26 cellular contexts compared by ENCODE assay signal in genomic region chr1:160905617-160905989, GRCh38. TPM values are rescaled to one million over a fixed set of nuclear protein-coding genes. Genes with fewer than 3 reads are reported as not detected.
A peak's percentile ranks its signal among the peaks of the same experiment; 100 is the strongest.
DNase-seq lines count a peak whose midpoint lies in the region; ATAC-seq, FAIRE-seq and TF ChIP-seq lines count a peak whose summit lies in the region.
"Had no signal": no experiment of that assay in that cellular context is flagged by ENCODE, and none has a peak within 500 bp of the region (broad histone marks: within the 10 kb centered on the region; RNA-seq: fewer than 3 reads in every experiment).

No MANE protein-coding gene starts in this region.

- H4K5ac ChIP-seq in H1 (ENCODE audit: insufficient read length, low read depth, low read length): no peak overlapping the region
- H4K5ac ChIP-seq in mesendoderm (ENCODE audit: low read length): no peak overlapping the region

- H2AFZ ChIP-seq in H1 (ENCODE audit: low read length): 0 out of 2 replicates have a peak overlapping the region, but pooled peaks have one; percentile 1

- H3K79me1 ChIP-seq in H1 (ENCODE audit: low read depth, low read length) (no peaks in the 10 kb centered on the region), mesendoderm (ENCODE audit: low read length) (no peaks in the 10 kb centered on the region)

- no peak overlapping the region for H2BK5ac ChIP-seq in H1 (ENCODE audit: low read depth, low read length)
- H2BK5ac ChIP-seq in mesendoderm (ENCODE audit: low read length): no peak overlapping the region

- H3K18ac ChIP-seq in H1 (ENCODE audit: extremely low read depth, low read length) (no peak overlapping the region), mesendoderm (ENCODE audit: low read length) (no peak overlapping the region)

- H3K4me3 ChIP-seq in right atrium auricular region (no peak overlapping the region), H1 (ENCODE audit: extremely low read depth in 1 of 4, insufficient read depth in 2 of 4, low read depth in 3 of 4, low read length in 4 of 4) (no peak overlapping the region), mesendoderm (ENCODE audit: low read length) (no peak overlapping the region)

- TF ChIP-seq POLR2A in H1 (IDR thresholded peaks at IDR 0.05; ENCODE audit: control extremely low read depth in 1 of 2, low read depth in 2 of 2, low read length in 2 of 2): no peak

- H3K9me3 ChIP-seq in right atrium auricular region (peaks cover 0 to 2% of the 10 kb centered on the region in 2 donors), H1 (ENCODE audit: insufficient read depth in 2 of 2, low read depth in 1 of 2, low read length in 1 of 2) (no peaks in the 10 kb centered on the region)

- intact Hi-C loops in left ventricle myocardium superior (cut with micrococcal nuclease): no loop called here
- intact Hi-C loops in activated naive CD4-positive, alpha-beta T cell treated with anti-CD3 and anti-CD28 coated beads for 36 hours (cut with micrococcal nuclease): no loop called here

- H3K36me3 ChIP-seq in right atrium auricular region (no peaks in the 10 kb centered on the region), H1 (ENCODE audit: control insufficient read depth in 2 of 4, insufficient read depth in 4 of 4, low read length in 3 of 4) (no peaks in the 10 kb centered on the region), mesendoderm (ENCODE audit: control insufficient read depth, insufficient read depth, low read length) (no peaks in the 10 kb centered on the region)

- H3K27me3 ChIP-seq in right atrium auricular region: no peaks in the 10 kb centered on the region
- no peaks in the 10 kb centered on the region for H3K27me3 ChIP-seq in H1 (replicated peaks in 1 of 4; ENCODE audit: control insufficient read depth in 3 of 4, extremely low read depth in 1 of 4, insufficient read depth in 3 of 4, low read length in 3 of 4)
- H3K27me3 ChIP-seq in mesendoderm (ENCODE audit: insufficient read depth, low read length, poor library complexity): no peaks in the 10 kb centered on the region

- TF ChIP-seq RAD21 in H1 (IDR thresholded peaks at IDR 0.05 in 1 of 2, conservative IDR thresholded peaks at IDR 0.05 in 1 of 2; ENCODE audit: low read depth in 2 of 2, low read length in 2 of 2): peak; percentile 16 to 25; a peak in 3 of 4 replicates

- H4K20me1 ChIP-seq in H1 (replicated peaks in 1 of 2; ENCODE audit: control insufficient read depth in 1 of 2, insufficient read depth in 2 of 2, low read length in 2 of 2): no peaks in the 10 kb centered on the region

- no peaks in the 10 kb centered on the region for H3K23me2 ChIP-seq in H1 (ENCODE audit: low read depth, low read length)

- no peak overlapping the region for H2BK120ac ChIP-seq in H1 (replicated peaks; ENCODE audit: low read depth, low read length)
- H2BK120ac ChIP-seq in mesendoderm (ENCODE audit: low read depth, low read length): no peak overlapping the region

- no peak overlapping the region for H3K27ac Mint-ChIP-seq in stimulated activated naive B cell treated with anti-CD40 and anti-IgM and Interleukin-4, amounts not matched to agents 10 μg/mL and 1 μg/mL and 100 μg/mL, for 72 hours
- no peak overlapping the region for H3K27ac Mint-ChIP-seq in activated naive CD4-positive, alpha-beta T cell treated with anti-CD3 and anti-CD28 coated beads for 36 hours
- H3K27ac Mint-ChIP-seq: CD8-positive, alpha-beta T cell had no signal

- H2BK12ac ChIP-seq in H1 (ENCODE audit: low read depth, low read length): no peak overlapping the region

- WGBS in H1 (ENCODE audit: extremely low coverage in 1 of 2, insufficient coverage in 1 of 2, insufficient read length in 1 of 2, insufficient replicate concordance in 2 of 2, low coverage in 1 of 2, low lambda C conversion rate in 2 of 2, missing lambda C conversion rate in 1 of 2), 2 experiments: 86% methylated on average over 4 of the region's 4 CpGs; no CpG with 5 or more reads in 1 of the 2 experiments
- no CpG with 5 or more reads among the region's 4 CpGs for WGBS in mesendoderm (ENCODE audit: extremely low coverage, insufficient coverage, low lambda C conversion rate)

- H3K79me2 ChIP-seq in H1 (ENCODE audit: control insufficient read depth in 1 of 2, insufficient read depth in 2 of 2, low read length in 2 of 2) (no peaks in the 10 kb centered on the region), mesendoderm (ENCODE audit: control insufficient read depth, insufficient read depth, low read length) (no peaks in the 10 kb centered on the region)

- no peak overlapping the region for H4K8ac ChIP-seq in H1 (ENCODE audit: extremely low read depth, insufficient read depth, low read length)
- no peak overlapping the region for H4K8ac ChIP-seq in mesendoderm (ENCODE audit: low read depth, low read length)

- no peak for TF ChIP-seq EP300 in H1 (IDR thresholded peaks at IDR 0.05; ENCODE audit: borderline replicate concordance in 1 of 2, low read depth in 2 of 2, low read length in 2 of 2)

- no peak overlapping the region for H3K4me2 ChIP-seq in H1 (ENCODE audit: insufficient read depth in 1 of 2, low read depth in 2 of 2, low read length in 2 of 2)
- no peak overlapping the region for H3K4me2 ChIP-seq in mesendoderm (ENCODE audit: low read length)
- H3K4me2 ChIP-seq: KMS-11 had no signal

- no peak overlapping the region for H4K91ac ChIP-seq in H1 (replicated peaks; ENCODE audit: insufficient read length, low read length)

- H3K27me3 Mint-ChIP-seq in stimulated activated naive B cell treated with anti-CD40 and anti-IgM and Interleukin-4, amounts not matched to agents 10 μg/mL and 1 μg/mL and 100 μg/mL, for 72 hours: no peaks in the 10 kb centered on the region
- H3K27me3 Mint-ChIP-seq in activated naive CD4-positive, alpha-beta T cell treated with anti-CD3 and anti-CD28 coated beads for 36 hours (ENCODE audit: low read depth): no peaks in the 10 kb centered on the region

- H3K56ac ChIP-seq in H1 (replicated peaks; ENCODE audit: insufficient read length, low read depth, low read length) (no peak overlapping the region), mesendoderm (ENCODE audit: low read length) (no peak overlapping the region)

- H3K36me3 Mint-ChIP-seq in stimulated activated naive B cell treated with anti-CD40 and anti-IgM and Interleukin-4, amounts not matched to agents 10 μg/mL and 1 μg/mL and 100 μg/mL, for 72 hours: no peaks in the 10 kb centered on the region
- H3K36me3 Mint-ChIP-seq in activated naive CD4-positive, alpha-beta T cell treated with anti-CD3 and anti-CD28 coated beads for 36 hours (ENCODE audit: low read depth): no peaks in the 10 kb centered on the region
- H3K36me3 Mint-ChIP-seq: CD8-positive, alpha-beta T cell had no signal

- H2BK15ac ChIP-seq in H1 (ENCODE audit: low read length): no peak overlapping the region
- H2BK15ac ChIP-seq in mesendoderm (replicated peaks; ENCODE audit: low read depth): no peak overlapping the region

- H3K9me3 Mint-ChIP-seq in stimulated activated naive B cell treated with anti-CD40 and anti-IgM and Interleukin-4, amounts not matched to agents 10 μg/mL and 1 μg/mL and 100 μg/mL, for 72 hours: peaks cover 0 to 2% of the 10 kb centered on the region in 2 donors
- H3K9me3 Mint-ChIP-seq in activated naive CD4-positive, alpha-beta T cell treated with anti-CD3 and anti-CD28 coated beads for 36 hours: no peaks in the 10 kb centered on the region
- H3K9me3 Mint-ChIP-seq: CD8-positive, alpha-beta T cell had no signal

- no peak overlapping the region for H3K4ac ChIP-seq in H1 (replicated peaks; ENCODE audit: insufficient read length, low read depth, low read length)
- no peak overlapping the region for H3K4ac ChIP-seq in mesendoderm (ENCODE audit: low read depth, low read length)

- no peak overlapping the region for H3K4me3 Mint-ChIP-seq in stimulated activated naive B cell treated with anti-CD40 and anti-IgM and Interleukin-4, amounts not matched to agents 10 μg/mL and 1 μg/mL and 100 μg/mL, for 72 hours
- H3K4me3 Mint-ChIP-seq in activated naive CD4-positive, alpha-beta T cell treated with anti-CD3 and anti-CD28 coated beads for 36 hours: no peak overlapping the region
- H3K4me3 Mint-ChIP-seq: CD8-positive, alpha-beta T cell had no signal

- no peak for ATAC-seq in left ventricle myocardium superior
- no peak for ATAC-seq in stimulated activated naive B cell treated with anti-CD40 and anti-IgM and Interleukin-4, amounts not matched to agents 10 μg/mL and 1 μg/mL and 100 μg/mL, for 72 hours (replicated peaks)
- no peak for ATAC-seq in HG02763 (IDR thresholded peaks at IDR 0.05; ENCODE audit: unreplicated experiment)
- ATAC-seq in GM19023 (IDR thresholded peaks at IDR 0.05; ENCODE audit: unreplicated experiment): no peak
- ATAC-seq: CD8-positive, alpha-beta T cell; HCT116; Right ventricle myocardium inferior had no signal

- H2BK20ac ChIP-seq in H1 (ENCODE audit: low read length): no peak overlapping the region

- H3K4me1 ChIP-seq in right atrium auricular region (peaks cover 0 to 23% of the 10 kb centered on the region in 2 donors), H1 (replicated peaks in 1 of 4; ENCODE audit: control insufficient read depth in 3 of 4, insufficient read depth in 4 of 4, low read length in 3 of 4) (no peaks in the 10 kb centered on the region), mesendoderm (ENCODE audit: control insufficient read depth, low read depth, low read length) (peaks cover 5% of the 10 kb centered on the region)

- CTCF ChIA-PET in H1 (lab: Charles Lee; ENCODE audit: partially characterized antibody): interaction anchor here (0.8 to 2.3 kb wide), 10 partner anchors 20 to 191 kb away, joined by 3 to 7 read pairs (median 3); partner anchors contain the start of gene ITLN1
- CTCF ChIA-PET in activated naive CD4-positive, alpha-beta T cell treated with anti-CD3 and anti-CD28 coated beads for 36 hours (lab: Charles Lee): no interaction called here

- H2AK5ac ChIP-seq in H1 (ENCODE audit: low read depth, low read length) (no peak overlapping the region), mesendoderm (ENCODE audit: low read length) (no peak overlapping the region)

- no peak overlapping the region for H3K14ac ChIP-seq in H1 (ENCODE audit: insufficient read length)

- H3K23ac ChIP-seq in H1 (ENCODE audit: insufficient read length): no peak overlapping the region
- no peak overlapping the region for H3K23ac ChIP-seq in mesendoderm (ENCODE audit: low read length)

- DNase-seq in right atrium auricular region (ENCODE audit: low spot score): no peak
- DNase-seq in left ventricle myocardium superior: no peak
- DNase-seq in H1 (ENCODE audit: low read depth in 1 of 2, low spot score in 2 of 2): no peak
- peak; percentile 23 for DNase-seq in mesendoderm
- DNase-seq in stimulated activated naive B cell treated with anti-CD40 and anti-IgM and Interleukin-4, amounts not matched to agents 10 μg/mL and 1 μg/mL and 100 μg/mL, for 72 hours: no peak
- DNase-seq in activated naive CD4-positive, alpha-beta T cell treated with anti-CD3 and anti-CD28 coated beads for 36 hours: no peak
- DNase-seq: AML-193; C1 segment of cervical spinal cord; Calu3; CD8-positive, alpha-beta T cell; DMS153; GOT3; IMR-90; NCI-H1105; NCI-H146; NCI-H2029; NCI-H524 treated with DMSO at 0.1 percent for 48 hours had no signal

- TF ChIP-seq CTCF in right atrium auricular region (IDR thresholded peaks at IDR 0.05) (no peak), H1 (IDR thresholded peaks at IDR 0.05; ENCODE audit: control extremely low read depth in 1 of 3, insufficient read depth in 1 of 3, low read depth in 1 of 3, low read length in 3 of 3) (no peak)

- H3K4me1 Mint-ChIP-seq in stimulated activated naive B cell treated with anti-CD40 and anti-IgM and Interleukin-4, amounts not matched to agents 10 μg/mL and 1 μg/mL and 100 μg/mL, for 72 hours: no peaks in the 10 kb centered on the region
- no peaks in the 10 kb centered on the region for H3K4me1 Mint-ChIP-seq in activated naive CD4-positive, alpha-beta T cell treated with anti-CD3 and anti-CD28 coated beads for 36 hours (ENCODE audit: low read depth)

- POLR2A ChIA-PET in H1 (lab: Charles Lee; ENCODE audit: partially characterized antibody): no interaction called here

- no peak overlapping the region for H3K9ac ChIP-seq in H1 (replicated peaks in 1 of 4; ENCODE audit: extremely low read depth in 1 of 4, low read depth in 3 of 4, low read length in 3 of 4)
- H3K9ac ChIP-seq in mesendoderm (ENCODE audit: low read length): no peak overlapping the region
- H3K9ac ChIP-seq: KMS-11 had no signal

- no peak for FAIRE-seq in H1 (lab: Jason Lieb, UNC)
- FAIRE-seq: GM12891 had no signal

- H3K27ac ChIP-seq in right atrium auricular region (peak overlapping the region; percentile 11 to 19), H1 (ENCODE audit: low read depth, low read length) (no peak overlapping the region), mesendoderm (ENCODE audit: low read depth, low read length) (no peak overlapping the region)
- H3K27ac ChIP-seq: KMS-11 had no signal

RNA-seq across cellular contexts. Expression of gene ITLN1, which starts 20.6 kb away (rescaled TPM):
- 1,000 to 10,000 TPM; 1,064 to 3,973 TPM for total RNA-seq in right atrium auricular region
- total RNA-seq in left ventricle myocardium superior: 65.8 TPM
- total RNA-seq in H1 (2021; fragmentation: NEBNext Ultra II Directional; extraction: Animal tissue kit (Norgen Biotek cat#: 25700)): not detected in 2 replicates
- polyA plus RNA-seq in H1 (2011; rRNA removed): not detected in 2 replicates
- polyA plus RNA-seq in H1 (2011; cell fraction: cytosol; rRNA removed): not detected
- polyA plus RNA-seq in H1 (2011; cell fraction: nucleus; rRNA removed): not detected
- polyA plus RNA-seq in H1 (2012, experiment 1 of 2): not detected in 4 replicates
- polyA plus RNA-seq in H1 (2012, experiment 2 of 2): not detected
- polyA plus RNA-seq in H1 (2013, experiment 1 of 2): not detected
- polyA plus RNA-seq in H1 (2013, experiment 2 of 2): not detected
- not detected in 2 replicates for polyA minus RNA-seq in H1 (2011; rRNA and poly(A)+ RNA removed)
- polyA minus RNA-seq in H1 (2011; cell fraction: cytosol; rRNA and poly(A)+ RNA removed): not detected
- not detected for polyA minus RNA-seq in H1 (2011; cell fraction: nucleus; rRNA and poly(A)+ RNA removed)
- not detected for polyA plus RNA-seq in mesendoderm (2013, experiment 1 of 2)
- polyA plus RNA-seq in mesendoderm (2013, experiment 2 of 2): not detected
- not detected for total RNA-seq in activated naive CD4-positive, alpha-beta T cell treated with anti-CD3 and anti-CD28 coated beads for 36 hours
- total RNA-seq: A172; Calu3; CD8-positive, alpha-beta T cell; G401; IMR-90 had no signal
- polyA plus RNA-seq: AG04450, IMR-90 had no signal

RNA-seq across cellular contexts. Expression of gene CD244, which starts 42.9 kb away (rescaled TPM):
- under 1 TPM; 0.41 to 0.86 TPM for total RNA-seq in right atrium auricular region
- 0.27 TPM for total RNA-seq in left ventricle myocardium superior
- total RNA-seq in H1 (2021; fragmentation: NEBNext Ultra II Directional; extraction: Animal tissue kit (Norgen Biotek cat#: 25700)): not detected in 2 replicates
- polyA plus RNA-seq in H1 (2011; rRNA removed): not detected in 2 replicates
- not detected for polyA plus RNA-seq in H1 (2011; cell fraction: cytosol; rRNA removed)
- not detected for polyA plus RNA-seq in H1 (2011; cell fraction: nucleus; rRNA removed)
- not detected in 4 replicates for polyA plus RNA-seq in H1 (2012, experiment 1 of 2)
- polyA plus RNA-seq in H1 (2012, experiment 2 of 2): not detected
- not detected for polyA plus RNA-seq in H1 (2013, experiment 1 of 2)
- not detected for polyA plus RNA-seq in H1 (2013, experiment 2 of 2)
- polyA minus RNA-seq in H1 (2011; rRNA and poly(A)+ RNA removed): not detected in 2 replicates
- not detected for polyA minus RNA-seq in H1 (2011; cell fraction: cytosol; rRNA and poly(A)+ RNA removed)
- polyA minus RNA-seq in H1 (2011; cell fraction: nucleus; rRNA and poly(A)+ RNA removed): not detected
- polyA plus RNA-seq in mesendoderm (2013, experiment 1 of 2): not detected
- polyA plus RNA-seq in mesendoderm (2013, experiment 2 of 2): not detected
- under 1 TPM in 1 of 2 experiments, not detected in 1; 0.15 TPM for total RNA-seq in activated naive CD4-positive, alpha-beta T cell treated with anti-CD3 and anti-CD28 coated beads for 36 hours
- total RNA-seq: A172, Calu3, G401, IMR-90 had no signal
- polyA plus RNA-seq: AG04450, IMR-90 had no signal

RNA-seq across cellular contexts. Expression of gene ITLN2, which starts 49.0 kb away (rescaled TPM):
- total RNA-seq in right atrium auricular region (1 to 10 TPM; 2.0 to 6.3 TPM), left ventricle myocardium superior (not detected)
- 4.7 and 5.6 TPM in 2 replicates for total RNA-seq in H1 (2021; fragmentation: NEBNext Ultra II Directional; extraction: Animal tissue kit (Norgen Biotek cat#: 25700))
- polyA plus RNA-seq in H1 (2011; rRNA removed): 6.3 and 6.8 TPM in 2 replicates
- polyA plus RNA-seq in H1 (2011; cell fraction: cytosol; rRNA removed): 9.1 TPM
- 8.5 TPM for polyA plus RNA-seq in H1 (2011; cell fraction: nucleus; rRNA removed)
- polyA plus RNA-seq in H1 (2012, experiment 1 of 2): 4.6 to 6.4 TPM (median 5.9 TPM) in 4 replicates
- 3.2 TPM for polyA plus RNA-seq in H1 (2012, experiment 2 of 2)
- polyA plus RNA-seq in H1 (2013, experiment 1 of 2): 4.9 TPM
- polyA plus RNA-seq in H1 (2013, experiment 2 of 2): 5.5 TPM
- polyA minus RNA-seq in H1 (2011; rRNA and poly(A)+ RNA removed): 7.3 and 9.4 TPM in 2 replicates
- 2.7 TPM for polyA minus RNA-seq in H1 (2011; cell fraction: cytosol; rRNA and poly(A)+ RNA removed)
- 5.1 TPM for polyA minus RNA-seq in H1 (2011; cell fraction: nucleus; rRNA and poly(A)+ RNA removed)
- polyA plus RNA-seq in mesendoderm (2013, experiment 1 of 2): 2.1 TPM
- polyA plus RNA-seq in mesendoderm (2013, experiment 2 of 2): 2.5 TPM
- not detected for total RNA-seq in activated naive CD4-positive, alpha-beta T cell treated with anti-CD3 and anti-CD28 coated beads for 36 hours
- total RNA-seq: A172; Calu3; CD8-positive, alpha-beta T cell; G401; IMR-90; Right ventricle myocardium inferior had no signal
- polyA plus RNA-seq: AG04450, IMR-90 had no signal

Comparison
In these comparisons a context has a peak if more than half of its experiments do, and no peak if none do; other contexts are left out.
1. H3K27ac ChIP-seq: peak in right atrium auricular region (2 of 2); none in H1 (single experiment) and mesendoderm (single experiment).
2. RNA of gene ITLN1, which starts 20.6 kb away (total RNA-seq): 1,064 to 3,973 TPM in right atrium auricular region and 65.8 TPM in left ventricle myocardium superior (single experiment); not detected in activated naive CD4-positive, alpha-beta T cell treated with anti-CD3 and anti-CD28 coated beads for 36 hours and not detected in H1; every median in the first group is over 10 times any median in the second.